10 cellular contexts compared by ENCODE assay signal in genomic region chr2:98912957-98913915, GRCh38. TPM values are rescaled to one million over a fixed set of nuclear protein-coding genes. Genes with fewer than 3 reads are reported as not detected.
DNase-seq lines count a peak whose midpoint lies in the region.
"Had no signal": no experiment of that assay in that cellular context is flagged by ENCODE, and none has a peak within 500 bp of the region (broad histone marks: within the 10 kb centered on the region; RNA-seq: fewer than 3 reads in every experiment).

No MANE protein-coding gene starts in this region.

- H4K12ac ChIP-seq in trophoblast cell (ENCODE audit: low read depth, low read length) = no peak overlapping the region

- H2BK120ac ChIP-seq in trophoblast cell (ENCODE audit: insufficient read depth, low read length, poor library complexity) = no peak overlapping the region

- H3K4me1 ChIP-seq in GM23248 (ENCODE audit: insufficient read depth) (peaks cover 60% of the 10 kb centered on the region), trophoblast cell (ENCODE audit: control insufficient read depth in 1 of 2, insufficient read depth in 2 of 2, low read length in 2 of 2) (peaks cover 11 to 12% of the 10 kb centered on the region in 2 experiments)

- H3K23ac ChIP-seq in trophoblast cell (ENCODE audit: low read length) = no peak overlapping the region

- 55 to 59% methylated on average over 11 of the region's 11 CpGs for WGBS in GM23248 (ENCODE audit: low coverage in 1 of 2, low lambda C conversion rate in 2 of 2, missing lambda C conversion rate in 2 of 2), 2 experiments
- WGBS in trophoblast cell (ENCODE audit: extremely low coverage, insufficient coverage, insufficient read length) = no CpG with 5 or more reads among the region's 11 CpGs

- peaks cover 39% of the 10 kb centered on the region for H3F3A ChIP-seq in GM23248 (ENCODE audit: insufficient read depth)

- intact Hi-C loops in posterior vena cava (cut with DNase I) = no loop called here

- no peak overlapping the region for H3K4me3 ChIP-seq in GM23248
- no peak overlapping the region for H3K4me3 ChIP-seq in trophoblast cell (ENCODE audit: low read depth, low read length)
- H3K4me3 ChIP-seq: adrenal gland, thoracic aorta had no signal

- H3K14ac ChIP-seq in trophoblast cell (ENCODE audit: low read length) = no peak overlapping the region

- H3K79me2 ChIP-seq in GM23248 (ENCODE audit: insufficient read depth) = no peaks in the 10 kb centered on the region
- H3K79me2 ChIP-seq in trophoblast cell (ENCODE audit: control insufficient read depth, insufficient read depth, low read length, poor library complexity) = no peaks in the 10 kb centered on the region

- H2BK12ac ChIP-seq in trophoblast cell (ENCODE audit: low read length) = no peak overlapping the region

- H3K9ac ChIP-seq in GM23248 (peak overlapping the region; percentile 3; the same call in 1 of the 2 replicates), trophoblast cell (ENCODE audit: low read length) (no peak overlapping the region)

- H2BK5ac ChIP-seq in trophoblast cell (ENCODE audit: low read depth, low read length, poor library complexity) = no peak overlapping the region

- H3K9me3 ChIP-seq in GM23248 (ENCODE audit: low read depth) (no peaks in the 10 kb centered on the region), trophoblast cell (ENCODE audit: insufficient read depth, low read depth, low read length) (peaks cover 2% of the 10 kb centered on the region)
- H3K9me3 ChIP-seq: adrenal gland, thoracic aorta had no signal

- no peaks in the 10 kb centered on the region for H3K79me1 ChIP-seq in trophoblast cell (ENCODE audit: low read length)

- H4K91ac ChIP-seq in trophoblast cell (ENCODE audit: low read depth, low read length) = no peak overlapping the region

- in situ Hi-C loops in GM23248 (cut with MboI) = no loop called here

- no peak overlapping the region for H2AFZ ChIP-seq in GM23248
- no peak overlapping the region for H2AFZ ChIP-seq in trophoblast cell (ENCODE audit: insufficient read depth, low read length, poor library complexity)

- no peak overlapping the region for H3K18ac ChIP-seq in trophoblast cell (ENCODE audit: low read length)

- H3K4me2 ChIP-seq in GM23248 (ENCODE audit: unreplicated experiment) (peak overlapping the region; percentile 25), trophoblast cell (ENCODE audit: low read length) (no peak overlapping the region)

- H3K36me3 ChIP-seq in GM23248 (ENCODE audit: low read depth) (no peaks in the 10 kb centered on the region), trophoblast cell (ENCODE audit: control insufficient read depth in 1 of 2, insufficient read depth in 2 of 2, low read length in 2 of 2) (no peaks in the 10 kb centered on the region)
- H3K36me3 ChIP-seq: adrenal gland, thoracic aorta had no signal

- DNase-seq in GM23248 (peak; percentile 75), NCI-H1105 (lab: John Stamatoyannopoulos, UW) (peak; percentile 39), ecto neural progenitor cell (ENCODE audit: low spot score) (peak; percentile 41), posterior vena cava (ENCODE audit: low spot score) (peak; percentile 53), AG08396 (ENCODE audit: low spot score) (no peak), occipital lobe (lab: John Stamatoyannopoulos, UW) (no peak), trophoblast cell (no peak)
- no peak for DNase-seq in effector CD4-positive, alpha-beta T cell

- H3K27ac ChIP-seq in GM23248 (peak overlapping the region; percentile 54), trophoblast cell (ENCODE audit: low read depth, low read length) (no peak overlapping the region)
- H3K27ac ChIP-seq: adrenal gland, thoracic aorta had no signal

- no peaks in the 10 kb centered on the region for H3K27me3 ChIP-seq in GM23248 (replicated peaks; ENCODE audit: insufficient read depth)
- no peaks in the 10 kb centered on the region for H3K27me3 ChIP-seq in trophoblast cell (ENCODE audit: insufficient read depth, low read length)

- H4K8ac ChIP-seq in trophoblast cell (ENCODE audit: low read depth, low read length) = no peak overlapping the region

- H2AK5ac ChIP-seq in trophoblast cell (ENCODE audit: low read length) = no peak overlapping the region

- H3K9me2 ChIP-seq in GM23248 (ENCODE audit: insufficient read depth) = no peaks in the 10 kb centered on the region

- H4K20me1 ChIP-seq in GM23248 (ENCODE audit: insufficient read depth) = no peaks in the 10 kb centered on the region

- no peak overlapping the region for H3K4ac ChIP-seq in trophoblast cell (ENCODE audit: low read depth, low read length)

RNA-seq across cellular contexts. Expression of gene CRACDL, which starts 22.8 kb away (rescaled TPM):
- total RNA-seq in GM23248 (2014; rRNA removed; shearing (Covaris generic)) = not detected in 2 replicates
- not detected in 2 replicates for polyA plus RNA-seq in GM23248 (2016; fragmentation: Nextera tagmentation; extraction: Ambion mirVana)
- 1 to 10 TPM; 3.5 to 6.8 TPM for total RNA-seq in posterior vena cava
- total RNA-seq in occipital lobe = 2.3 TPM
- polyA plus RNA-seq in trophoblast cell (2013) = 0.12 and 0.29 TPM in 2 replicates

Comparison
In these comparisons a context has a peak if more than half of its experiments do, and no peak if none do; other contexts are left out.
1. DNase-seq: peak in GM23248 (single experiment), NCI-H1105 (single experiment), ecto neural progenitor cell (single experiment) and posterior vena cava (single experiment); none in AG08396 (single experiment), effector CD4-positive, alpha-beta T cell (single experiment), occipital lobe (single experiment) and trophoblast cell (0 of 2).